In the genomic region with DNA sequence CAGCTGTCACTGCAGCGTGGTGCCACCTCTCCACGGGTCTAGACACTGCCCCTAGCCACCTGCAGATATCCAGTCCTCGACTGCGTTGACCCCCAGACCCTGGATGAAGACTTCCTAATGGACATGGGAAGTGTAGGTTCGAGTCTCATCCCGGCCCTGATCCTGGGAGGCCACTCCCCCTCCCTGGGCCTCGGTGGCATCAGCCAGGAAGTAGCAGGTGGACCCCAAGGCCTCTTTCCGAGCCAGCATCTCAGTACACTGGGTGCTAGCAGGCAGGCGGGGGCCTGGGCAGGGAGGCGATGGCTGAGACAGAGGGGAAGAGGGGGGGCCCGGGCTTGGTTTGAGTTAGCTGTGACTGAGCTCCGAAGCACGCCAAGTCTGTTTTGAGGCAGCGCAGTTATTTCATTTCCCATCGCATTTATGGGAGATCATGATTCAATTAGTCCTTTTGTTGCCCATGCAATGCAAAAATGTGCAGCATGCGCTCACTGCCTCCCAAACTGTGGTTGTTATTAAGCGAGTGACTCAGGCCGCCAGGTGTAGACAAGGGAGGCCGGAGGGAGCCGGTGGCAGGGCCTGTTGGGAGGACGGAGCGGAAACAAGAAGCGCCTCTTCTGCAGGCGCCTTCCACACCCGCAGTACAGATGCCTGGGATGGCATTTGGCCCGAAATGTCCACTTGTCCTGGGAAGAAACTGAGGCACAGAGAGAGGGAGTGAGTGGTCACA, we compare ENCODE assay signal across 24 cellular contexts. TPM values are rescaled to one million over a fixed set of nuclear protein-coding genes. Genes with fewer than 3 reads are reported as not detected.
DNase-seq lines count a peak whose midpoint lies in the region; ATAC-seq and TF ChIP-seq lines count a peak whose summit lies in the region.
"Had no signal": no experiment of that assay in that cellular context is flagged by ENCODE, and none has a peak within 500 bp of the region (broad histone marks: within the 10 kb centered on the region; RNA-seq: fewer than 3 reads in every experiment).

No MANE protein-coding gene starts in this region.

- TF ChIP-seq EP300 in SK-N-SH (IDR thresholded peaks at IDR 0.05; ENCODE audit: borderline replicate concordance in 1 of 2, low read depth in 1 of 2, low read length in 1 of 2) = no peak

- H3K4me1 ChIP-seq in SK-N-SH (ENCODE audit: control insufficient read depth in 1 of 2, insufficient read depth in 2 of 2, low read depth in 1 of 2, low read length in 1 of 2) (no peaks in the 10 kb centered on the region; a peak in 1 of 4 replicates), right cardiac atrium (ENCODE audit: control insufficient read depth, insufficient read depth, low read length) (no peaks in the 10 kb centered on the region), spleen (peaks cover 0 to 6% (median 0%) of the 10 kb centered on the region in 6 donors)

- H3K4me3 ChIP-seq in SK-N-SH (ENCODE audit: low read depth in 2 of 2, low read length in 1 of 2) (no peak overlapping the region), NB4 (ENCODE audit: low read depth, low read length) (no peak overlapping the region), right cardiac atrium (ENCODE audit: low read length) (no peak overlapping the region), spleen (no peak overlapping the region)
- H3K4me3 ChIP-seq: GM12878 had no signal

- no peaks in the 10 kb centered on the region for H3K79me2 ChIP-seq in SK-N-SH (ENCODE audit: insufficient read depth)

- POLR2A ChIA-PET in SK-N-SH (lab: Yijun Ruan, JAX) = no interaction called here

- DNase-seq in SK-N-SH (peak; percentile 27), NB4 (ENCODE audit: low read depth) (peak; percentile 77), right cardiac atrium (peak in 2 of 3 donors; percentile 7 to 29), spleen (peak; percentile 59), SW 1271 (lab: John Stamatoyannopoulos, UW) (no peak)
- DNase-seq: activated CD4-positive, alpha-beta T cell treated with anti-CD3 and anti-CD28 coated beads, Interleukin-2, amount 10 ng/mL, durations not matched to agents 7 days and 5 days; activated naive CD4-positive, alpha-beta T cell treated with anti-CD3 and anti-CD28 coated beads, Interleukin-2, amount 50 U/mL, for 16 hours; caudate nucleus; COR-L47; dermis blood vessel endothelial cell; mesendoderm; NCI-H1105 treated with DMSO at 0.1 percent for 48 hours; NCI-H2029; NCI-H226; occipital lobe; retina; RPMI8226; stimulated activated naive CD8-positive, alpha-beta T cell treated with anti-CD3 and anti-CD28 coated beads, Interleukin-15, Interleukin-2, amounts not matched to agents 100 U/mL and 50 U/mL, for 24 hours; WERI-Rb-1 had no signal

- H3K9ac ChIP-seq in SK-N-SH = no peak overlapping the region

- TF ChIP-seq RAD21 in SK-N-SH (IDR thresholded peaks at IDR 0.05; ENCODE audit: low read length) = no peak

- 88% methylated on average over 20 of the region's 26 CpGs for WGBS in SK-N-SH (ENCODE audit: low lambda C conversion rate)
- 89% methylated on average over 26 of the region's 26 CpGs for WGBS in right cardiac atrium
- 89 to 94% (median 91%) methylated on average over 21 to 26 of the region's 26 CpGs for WGBS in spleen, 5 donors

- H3K4me2 ChIP-seq in SK-N-SH = no peak overlapping the region

- H3K27me3 ChIP-seq in SK-N-SH (ENCODE audit: insufficient read depth) (no peaks in the 10 kb centered on the region), right cardiac atrium (ENCODE audit: control insufficient read depth, insufficient read depth) (no peaks in the 10 kb centered on the region), spleen (replicated peaks in 1 of 7) (peaks cover 0 to 14% (median 0%) of the 10 kb centered on the region in 7 donors)

- ATAC-seq in SK-N-SH treated with all-trans-retinoic acid at 6 μM for 48 hours = no peak
- ATAC-seq in right cardiac atrium = peak in 1 of 2 donors; percentile 23
- no peak for ATAC-seq in GM21619 (IDR thresholded peaks at IDR 0.05; ENCODE audit: unreplicated experiment)
- ATAC-seq in GM18907 (IDR thresholded peaks at IDR 0.05; ENCODE audit: unreplicated experiment) = no peak
- ATAC-seq: GM12878; stimulated activated naive CD8-positive, alpha-beta T cell treated with anti-CD3 and anti-CD28 coated beads, Interleukin-15, Interleukin-2, amounts not matched to agents 100 U/mL and 50 U/mL, for 24 hours had no signal

- no peak overlapping the region for H2AFZ ChIP-seq in SK-N-SH (ENCODE audit: low read depth)

- TF ChIP-seq CTCF in SK-N-SH (IDR thresholded peaks at IDR 0.05) (no peak), NB4 (IDR thresholded peaks at IDR 0.05; ENCODE audit: low read depth, low read length) (no peak), spleen (IDR thresholded peaks at IDR 0.05 in 8 of 11, conservative IDR thresholded peaks at IDR 0.05 in 3 of 11) (no peak)

- CTCF ChIA-PET in SK-N-SH (lab: Yijun Ruan, JAX) = no interaction called here

- intact Hi-C loops in right cardiac atrium (cut with DNase I) (no loop called here), spleen (cut with DNase I; ENCODE audit: low total_unique reads) (no loop called here)

- H3K36me3 ChIP-seq in SK-N-SH (replicated peaks in 1 of 2; ENCODE audit: control insufficient read depth in 1 of 2, insufficient read depth in 2 of 2, low read length in 1 of 2) = no peaks in the 10 kb centered on the region
- H3K36me3 ChIP-seq in spleen = no peaks in the 10 kb centered on the region
- H3K36me3 ChIP-seq: WERI-Rb-1 had no signal

- no peaks in the 10 kb centered on the region for H3K9me2 ChIP-seq in SK-N-SH

- no peaks in the 10 kb centered on the region for H3K9me3 ChIP-seq in SK-N-SH
- H3K9me3 ChIP-seq in right cardiac atrium (ENCODE audit: control insufficient read depth, low read length) = no peaks in the 10 kb centered on the region
- H3K9me3 ChIP-seq in spleen = peaks cover 0 to 14% (median 8%) of the 10 kb centered on the region in 8 donors

- no peaks in the 10 kb centered on the region for H4K20me1 ChIP-seq in SK-N-SH (ENCODE audit: insufficient read depth)

- TF ChIP-seq POLR2A in NB4 (IDR thresholded peaks at IDR 0.05; ENCODE audit: extremely low read depth, insufficient read length) (no peak), spleen (IDR thresholded peaks at IDR 0.05) (no peak)

- H3K27ac ChIP-seq in SK-N-SH (ENCODE audit: low read depth in 2 of 2, low read length in 1 of 2) = no peak overlapping the region
- no peak overlapping the region for H3K27ac ChIP-seq in right cardiac atrium (ENCODE audit: low read length)
- H3K27ac ChIP-seq in spleen = no peak overlapping the region
- H3K27ac ChIP-seq: 22Rv1, WERI-Rb-1 had no signal

- no peaks in the 10 kb centered on the region for H3F3A ChIP-seq in SK-N-SH (replicated peaks; ENCODE audit: insufficient read depth)

TF ChIP-seq in SK-N-SH, 30 proteins besides CTCF, POLR2A, EP300 and RAD21 (continues in another document):
- TF ChIP-seq USF1 (IDR thresholded peaks at IDR 0.05; ENCODE audit: borderline replicate concordance, low read depth) (no peak), TEAD4 (IDR thresholded peaks at IDR 0.05; ENCODE audit: borderline replicate concordance, insufficient read depth) (no peak), ELF1 (IDR thresholded peaks at IDR 0.05) (no peak), MEF2A (IDR thresholded peaks at IDR 0.05; ENCODE audit: borderline replicate concordance, low read depth) (no peak)

TF ChIP-seq in SK-N-SH treated with all-trans-retinoic acid at 6 μM for 48 hours, 23 proteins besides CTCF, POLR2A, EP300 and RAD21:
- no peak for TF ChIP-seq ARNTL (CRISPR knock-in tag; IDR thresholded peaks at IDR 0.05; ENCODE audit: borderline replicate concordance, low read depth)
- TF ChIP-seq CSDC2 (CRISPR knock-in tag; IDR thresholded peaks at IDR 0.05) = no peak
- no peak for TF ChIP-seq ESRRG (CRISPR knock-in tag; IDR thresholded peaks at IDR 0.05)
- no peak for TF ChIP-seq ZFP3 (CRISPR knock-in tag; IDR thresholded peaks at IDR 0.05)
- no peak for TF ChIP-seq ZC3H10 (CRISPR knock-in tag; IDR thresholded peaks at IDR 0.05)
- no peak for TF ChIP-seq BACH2 (CRISPR knock-in tag; IDR thresholded peaks at IDR 0.05; ENCODE audit: borderline replicate concordance)
- no peak for TF ChIP-seq OSR1 (CRISPR knock-in tag; IDR thresholded peaks at IDR 0.05)
- no peak for TF ChIP-seq ZNF565 (CRISPR knock-in tag; conservative IDR thresholded peaks at IDR 0.05; ENCODE audit: low read depth)
- TF ChIP-seq TSHZ2 (CRISPR knock-in tag; IDR thresholded peaks at IDR 0.05) = no peak
- TF ChIP-seq TOX (CRISPR knock-in tag; IDR thresholded peaks at IDR 0.05; ENCODE audit: borderline replicate concordance) = no peak
- no peak for TF ChIP-seq ZNF70 (CRISPR knock-in tag; IDR thresholded peaks at IDR 0.05)

RNA-seq across cellular contexts. Expression of gene ZNF469, which starts 25.3 kb away (rescaled TPM):
- polyA plus RNA-seq in SK-N-SH (2012; rRNA removed) (0.24 and 0.56 TPM in 2 replicates), right cardiac atrium (0.84 TPM), spleen (under 1 TPM; 0.27 to 0.96 (median 0.35) TPM)
- 0.19 and 0.34 TPM in 2 replicates for polyA plus RNA-seq in SK-N-SH (2012; cell fraction: cytosol; rRNA removed)
- 1.3 and 1.7 TPM in 2 replicates for polyA plus RNA-seq in SK-N-SH (2012; cell fraction: nucleus; rRNA removed)
- total RNA-seq in right cardiac atrium (1 to 10 TPM; 1.3 to 1.9 (median 1.8) TPM), spleen (1 to 10 TPM; 2.4 to 8.0 (median 4.0) TPM)

Comparison
In these comparisons a context has a peak if more than half of its experiments do, and no peak if none do; other contexts are left out.
1. DNase-seq: peak in SK-N-SH (single experiment), NB4 (single experiment), right cardiac atrium (2 of 3) and spleen (single experiment); none in SW 1271 (0 of 2).